In the genomic region with DNA sequence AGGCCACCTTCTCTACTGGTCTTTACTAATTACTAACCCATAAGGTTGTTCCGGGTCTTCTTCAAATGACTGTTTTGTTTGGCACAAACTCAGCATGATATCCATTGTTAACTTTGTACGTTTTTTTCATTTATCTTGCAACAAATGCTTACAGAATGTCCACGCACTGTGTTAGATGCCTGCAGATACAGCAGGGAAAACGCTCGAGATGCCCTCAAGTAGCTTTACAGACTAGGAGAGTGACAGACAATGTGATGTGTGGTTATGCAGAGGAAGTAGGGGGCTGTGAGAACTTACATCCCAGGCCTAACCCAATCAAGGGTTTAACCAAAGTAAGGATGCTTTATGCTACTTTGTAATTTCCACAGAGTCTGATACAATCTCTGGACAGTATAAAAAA, we compare ENCODE assay signal across 10 cellular contexts. TPM values are rescaled to one million over a fixed set of nuclear protein-coding genes. Genes with fewer than 3 reads are reported as not detected.
A peak's percentile ranks its signal among the peaks of the same experiment; 100 is the strongest.
DNase-seq lines count a peak whose midpoint lies in the region; ATAC-seq and TF ChIP-seq lines count a peak whose summit lies in the region.
"Had no signal": no experiment of that assay in that cellular context is flagged by ENCODE, and none has a peak within 500 bp of the region (broad histone marks: within the 10 kb centered on the region; RNA-seq: fewer than 3 reads in every experiment).

No MANE protein-coding gene starts in this region.

- H3K9me3 ChIP-seq in neural progenitor cell (ENCODE audit: low read depth): no peaks in the 10 kb centered on the region

- no peaks in the 10 kb centered on the region for H3K9me3 Mint-ChIP-seq in neural progenitor cell

- peak overlapping the region; percentile 84 for H3K4me3 ChIP-seq in GM08714 (ENCODE audit: low read length)
- peak overlapping the region; percentile 85 for H3K4me3 ChIP-seq in NB4 (ENCODE audit: low read depth, low read length)
- peak overlapping the region; percentile 88 for H3K4me3 ChIP-seq in coronary artery
- H3K4me3 ChIP-seq in neural progenitor cell: peak overlapping the region; percentile 61

- H3K4me1 Mint-ChIP-seq in neural progenitor cell: peaks cover 20% of the 10 kb centered on the region

- no peaks in the 10 kb centered on the region for H4K20me1 ChIP-seq in neural progenitor cell (ENCODE audit: low read depth)

- peaks cover 12% of the 10 kb centered on the region for H3K36me3 Mint-ChIP-seq in neural progenitor cell

- no peaks in the 10 kb centered on the region for H3K27me3 ChIP-seq in neural progenitor cell

- H3K9ac ChIP-seq in neural progenitor cell: no peak overlapping the region

- peak overlapping the region; percentile 94 for H3K4me3 Mint-ChIP-seq in neural progenitor cell

- H3K27ac ChIP-seq in coronary artery (no peak overlapping the region), neural progenitor cell (no peak overlapping the region)

- ATAC-seq in HG03196 (IDR thresholded peaks at IDR 0.05; ENCODE audit: unreplicated experiment): no peak
- no peak for ATAC-seq in HG03565 (IDR thresholded peaks at IDR 0.05; ENCODE audit: unreplicated experiment)

- H3K27me3 Mint-ChIP-seq in neural progenitor cell (ENCODE audit: insufficient read depth, low read depth): peaks cover 2% of the 10 kb centered on the region

- peak overlapping the region; percentile 57 for H3K27ac Mint-ChIP-seq in neural progenitor cell

- peak; percentile 56 for DNase-seq in NB4 (ENCODE audit: low read depth)
- DNase-seq in coronary artery (ENCODE audit: low spot score): no peak
- no peak for DNase-seq in neural progenitor cell (ENCODE audit: low spot score)
- DNase-seq in NCI-H526 treated with DMSO at 0.1 percent for 48 hours (lab: John Stamatoyannopoulos, UW): no peak
- DNase-seq in ureter (ENCODE audit: low spot score): no peak

- TF ChIP-seq POLR2A in NB4 (IDR thresholded peaks at IDR 0.05; ENCODE audit: extremely low read depth, insufficient read length): no peak

- peaks cover 42% of the 10 kb centered on the region for H3K79me2 ChIP-seq in neural progenitor cell (ENCODE audit: low read depth)

- TF ChIP-seq CTCF in NB4 (IDR thresholded peaks at IDR 0.05; ENCODE audit: low read depth, low read length) (no peak), coronary artery (IDR thresholded peaks at IDR 0.05) (no peak), neural progenitor cell (IDR thresholded peaks at IDR 0.05) (no peak)

- H3K4me1 ChIP-seq in neural progenitor cell: peaks cover 20% of the 10 kb centered on the region

- peaks cover 17% of the 10 kb centered on the region for H3F3A ChIP-seq in neural progenitor cell (ENCODE audit: low read depth)

- H3K4me2 ChIP-seq in neural progenitor cell: peak overlapping the region; percentile 97

- peak overlapping the region; percentile 100 for H2AFZ ChIP-seq in neural progenitor cell (replicated peaks)

- peaks cover 6% of the 10 kb centered on the region for H3K36me3 ChIP-seq in neural progenitor cell

RNA-seq across cellular contexts. Expression of a gene that starts 0.9 kb away (rescaled TPM):
- total RNA-seq in neural progenitor cell (ENCODE audit: low replicate concordance): 127 and 187 TPM in 2 replicates
- total RNA-seq in ureter: 9.8 TPM

RNA-seq across cellular contexts. Expression of a gene that starts 23.9 kb away (rescaled TPM):
- 841 and 1,764 TPM in 2 replicates for total RNA-seq in neural progenitor cell (ENCODE audit: low replicate concordance)
- 343 TPM for total RNA-seq in ureter

RNA-seq across cellular contexts. Expression of a gene that starts 35.3 kb away (rescaled TPM):
- total RNA-seq in neural progenitor cell (ENCODE audit: low replicate concordance) (not detected in 2 replicates), ureter (0.60 TPM)
- total RNA-seq: activated CD8-positive, alpha-beta memory T cell treated with anti-CD3 and anti-CD28 coated beads for 36 hours; myocyte had no signal

Comparison
In these comparisons a context has a peak if more than half of its experiments do, and no peak if none do; other contexts are left out.
1. RNA of a gene that starts 0.9 kb away (total RNA-seq): 127 to 187 TPM in neural progenitor cell; 9.8 TPM in ureter (single experiment); every median in the first group is over 10 times any median in the second.
2. Peak in every context shown above with its lines, with median percentiles within 50 percentile points of each other: H3K4me3 ChIP-seq.